In genomic region chr4:124947622-124948265, GRCh38 we compare ENCODE assay signal across 1 cellular context.
TF ChIP-seq lines count a peak whose summit lies in the region.

No MANE protein-coding gene starts in this region.

TF ChIP-seq in IMR-90, 13 proteins besides CTCF, POLR2A, EP300 and RAD21 (continued from another document):
- TF ChIP-seq, protein P1, sequence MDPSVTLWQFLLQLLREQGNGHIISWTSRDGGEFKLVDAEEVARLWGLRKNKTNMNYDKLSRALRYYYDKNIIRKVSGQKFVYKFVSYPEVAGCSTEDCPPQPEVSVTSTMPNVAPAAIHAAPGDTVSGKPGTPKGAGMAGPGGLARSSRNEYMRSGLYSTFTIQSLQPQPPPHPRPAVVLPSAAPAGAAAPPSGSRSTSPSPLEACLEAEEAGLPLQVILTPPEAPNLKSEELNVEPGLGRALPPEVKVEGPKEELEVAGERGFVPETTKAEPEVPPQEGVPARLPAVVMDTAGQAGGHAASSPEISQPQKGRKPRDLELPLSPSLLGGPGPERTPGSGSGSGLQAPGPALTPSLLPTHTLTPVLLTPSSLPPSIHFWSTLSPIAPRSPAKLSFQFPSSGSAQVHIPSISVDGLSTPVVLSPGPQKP (IDR thresholded peaks at IDR 0.05; ENCODE audit: borderline replicate concordance, low read depth, low read length), result no peak
